10 cellular contexts compared by ENCODE assay signal in genomic region chr11:127000291-127000968, GRCh38. TPM values are rescaled to one million over a fixed set of nuclear protein-coding genes. Genes with fewer than 3 reads are reported as not detected.
DNase-seq lines count a peak whose midpoint lies in the region; ATAC-seq and TF ChIP-seq lines count a peak whose summit lies in the region.
"Had no signal": no experiment of that assay in that cellular context is flagged by ENCODE, and none has a peak within 500 bp of the region (broad histone marks: within the 10 kb centered on the region; RNA-seq: fewer than 3 reads in every experiment).

KIRREL3 (minus strand) TSS chr11:127000770.

- H3K4me1 ChIP-seq in SJSA1 (replicated peaks) (peaks cover 50% of the 10 kb centered on the region), left ventricle myocardium inferior (peaks cover 22% of the 10 kb centered on the region)
- H3K4me1 ChIP-seq: SJCRH30 had no signal

- H3K9me3 ChIP-seq in SJSA1 (replicated peaks) (no peaks in the 10 kb centered on the region), left ventricle myocardium inferior (replicated peaks) (no peaks in the 10 kb centered on the region)
- H3K9me3 ChIP-seq: SJCRH30, thyroid gland had no signal

- intact Hi-C loops in left ventricle myocardium inferior (cut with micrococcal nuclease): no loop called here
- intact Hi-C loops in sciatic nerve (cut with DNase I): no loop called here

- H3K27me3 ChIP-seq in SJSA1 (replicated peaks) (no peaks in the 10 kb centered on the region), left ventricle myocardium inferior (ENCODE audit: low read depth) (peaks cover 100% of the 10 kb centered on the region)
- H3K27me3 ChIP-seq: SJCRH30 had no signal

- H3K36me3 ChIP-seq in SJSA1 (no peaks in the 10 kb centered on the region), left ventricle myocardium inferior (no peaks in the 10 kb centered on the region)
- H3K36me3 ChIP-seq: SJCRH30, thyroid gland had no signal

- H3K27ac ChIP-seq in SJSA1 (peak within 1 kb of the TSS; percentile 35; the same call in 1 of the 2 replicates), left ventricle myocardium inferior (replicated peaks) (no peak within 1 kb of the TSS)
- H3K27ac ChIP-seq: SJCRH30, thyroid gland had no signal

- no peak for TF ChIP-seq CTCF in left ventricle myocardium inferior (IDR thresholded peaks at IDR 0.05; ENCODE audit: borderline replicate concordance)

- ATAC-seq in sciatic nerve (peak; percentile 54), HG03139 (IDR thresholded peaks at IDR 0.05; ENCODE audit: unreplicated experiment) (no peak), GM18502 (IDR thresholded peaks at IDR 0.05; ENCODE audit: poor library complexity, unreplicated experiment) (no peak), HG03520 (IDR thresholded peaks at IDR 0.05; ENCODE audit: unreplicated experiment) (no peak)

- H3K4me3 ChIP-seq in SJSA1: peak within 1 kb of the TSS; percentile 56
- H3K4me3 ChIP-seq in left ventricle myocardium inferior: peak within 1 kb of the TSS; percentile 55
- H3K4me3 ChIP-seq: SJCRH30, thyroid gland had no signal

- DNase-seq in GM03348 (ENCODE audit: low spot score) (peak; percentile 72), SJSA1 (ENCODE audit: low read depth in 1 of 2, low spot score in 2 of 2) (peak in 1 of 2 experiments; percentile 47), left ventricle myocardium inferior (no peak), sciatic nerve (ENCODE audit: low spot score) (no peak), activated gamma-delta T cell treated with Interleukin-2 at 50 U/mL for 16 hours (no peak)
- DNase-seq: SJCRH30, thyroid gland had no signal

RNA-seq across cellular contexts. Expression of gene KIRREL3, which starts in this region (rescaled TPM):
- 5.3 and 5.5 TPM in 2 replicates for total RNA-seq in SJSA1 (2014; rRNA removed; shearing (Covaris generic))
- total RNA-seq in left ventricle myocardium inferior (0.74 TPM), sciatic nerve (0.09 TPM)

Comparison
In these comparisons a context has a peak if more than half of its experiments do, and no peak if none do; other contexts are left out.
1. Peak in ATAC-seq in sciatic nerve; RNA of the gene not detected or under 1 TPM.